In genomic region chr7:55687252-55687651, GRCh38 we compare ENCODE assay signal across 5 cellular contexts.
DNase-seq lines count a peak whose midpoint lies in the region; ATAC-seq and TF ChIP-seq lines count a peak whose summit lies in the region.
"Not testable (repeated sequence)": the region's sequence is repeated elsewhere in the genome, so short reads cannot be mapped to it uniquely, and the experiment has no call there.

No MANE protein-coding gene starts in this region.

- not testable (repeated sequence) for H3K4me3 ChIP-seq in body of pancreas, gastroesophageal sphincter

- H3K4me1 ChIP-seq in body of pancreas: peaks cover 41% of the 10 kb centered on the region
- not testable (repeated sequence) for H3K4me1 ChIP-seq in gastroesophageal sphincter

- intact Hi-C loops in body of pancreas (cut with DNase I); Right ventricle myocardium superior (cut with DNase I); left ventricle myocardium superior (cut with micrococcal nuclease); sciatic nerve (cut with DNase I): not testable (repeated sequence)

- 89% methylated on average over 2 of the region's 5 CpGs for WGBS in body of pancreas, 2 donors
- 100% methylated on average over 1 of the region's 5 CpGs; no CpG with 5 or more reads in 1 of the 2 donors for WGBS in gastroesophageal sphincter (ENCODE audit: low coverage in 1 of 2), 2 donors

- not testable (repeated sequence) for TF ChIP-seq EP300 in gastroesophageal sphincter (IDR thresholded peaks at IDR 0.05)

- H3K27me3 ChIP-seq in body of pancreas, gastroesophageal sphincter: not testable (repeated sequence)

- DNase-seq in body of pancreas; Right ventricle myocardium superior; left ventricle myocardium superior; sciatic nerve (ENCODE audit: low spot score): not testable (repeated sequence)

- not testable (repeated sequence) for TF ChIP-seq POLR2A in body of pancreas (IDR thresholded peaks at IDR 0.05); gastroesophageal sphincter (IDR thresholded peaks at IDR 0.05)

- H3K9me3 ChIP-seq in body of pancreas, gastroesophageal sphincter: not testable (repeated sequence)

- TF ChIP-seq CTCF in body of pancreas (IDR thresholded peaks at IDR 0.05); gastroesophageal sphincter (IDR thresholded peaks at IDR 0.05): not testable (repeated sequence)

- not testable (repeated sequence) for ATAC-seq in body of pancreas
- peak; percentile 38 for ATAC-seq in gastroesophageal sphincter
- peak; percentile 24 for ATAC-seq in Right ventricle myocardium superior (ENCODE audit: poor library complexity)
- ATAC-seq in left ventricle myocardium superior: peak; percentile 59
- ATAC-seq in sciatic nerve: peak; percentile 31

- H3K36me3 ChIP-seq in body of pancreas (replicated peaks in 1 of 2; ENCODE audit: insufficient read depth in 1 of 2, low read depth in 2 of 2); gastroesophageal sphincter: not testable (repeated sequence)

- H3K27ac ChIP-seq in body of pancreas: peak overlapping the region in 3 of 4 donors; percentile 90 to 91 (median 90)
- H3K27ac ChIP-seq in gastroesophageal sphincter: not testable (repeated sequence)
